ENCODE assay signal across 17 cellular contexts in the genomic region with DNA sequence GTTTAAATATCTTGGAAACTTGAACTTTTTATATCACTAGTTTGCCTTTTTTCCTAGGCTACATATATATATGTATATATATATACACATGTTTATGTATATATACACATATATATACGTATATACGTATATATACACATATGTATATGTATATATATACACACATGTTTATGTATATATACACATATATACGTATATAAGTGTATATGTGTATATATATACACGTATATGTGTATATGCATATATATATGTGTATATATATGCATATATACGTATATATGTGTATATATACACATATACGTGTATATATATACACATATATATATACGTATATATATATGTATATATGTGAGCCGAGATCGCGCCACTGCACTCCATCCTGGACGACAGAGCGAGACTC.
"Had no signal": no experiment of that assay in that cellular context is flagged by ENCODE, and none has a peak within 500 bp of the region (broad histone marks: within the 10 kb centered on the region; RNA-seq: fewer than 3 reads in every experiment).

No MANE protein-coding gene starts in this region.

- DNase-seq: cerebellar nuclear complex; dermis blood vessel endothelial cell; erythroblast; glutamatergic neuron; left colon; mesendoderm; naive B cell; posterior cingulate gyrus; sigmoid colon; stimulated activated CD4-positive, alpha-beta T cell treated with anti-CD3 and anti-CD28 coated beads, Interleukin-4, amount 100 ng/mL, for 4 hours; stimulated activated naive CD4-positive, alpha-beta T cell; uterus had no signal

- H3K27me3 Mint-ChIP-seq: naive B cell, type B pancreatic cell had no signal

- ATAC-seq: gastroesophageal sphincter had no signal

- H3K9me3 Mint-ChIP-seq: naive B cell had no signal

- H3K36me3 Mint-ChIP-seq: naive B cell had no signal

- H3K27ac ChIP-seq: sigmoid colon, uterus had no signal

- H3K9me3 ChIP-seq: gastroesophageal sphincter, right atrium auricular region, sigmoid colon, uterus had no signal

- H3K36me3 ChIP-seq: right atrium auricular region, sigmoid colon, uterus had no signal

- H3K4me1 ChIP-seq: uterus had no signal

- H3K27me3 ChIP-seq: gastroesophageal sphincter, right atrium auricular region, sigmoid colon, uterus had no signal

- H3K4me3 ChIP-seq: gastroesophageal sphincter, right atrium auricular region, sigmoid colon, skin epidermis, uterus had no signal

- FAIRE-seq: colon had no signal
